15 cellular contexts compared by ENCODE assay signal in the genomic region with DNA sequence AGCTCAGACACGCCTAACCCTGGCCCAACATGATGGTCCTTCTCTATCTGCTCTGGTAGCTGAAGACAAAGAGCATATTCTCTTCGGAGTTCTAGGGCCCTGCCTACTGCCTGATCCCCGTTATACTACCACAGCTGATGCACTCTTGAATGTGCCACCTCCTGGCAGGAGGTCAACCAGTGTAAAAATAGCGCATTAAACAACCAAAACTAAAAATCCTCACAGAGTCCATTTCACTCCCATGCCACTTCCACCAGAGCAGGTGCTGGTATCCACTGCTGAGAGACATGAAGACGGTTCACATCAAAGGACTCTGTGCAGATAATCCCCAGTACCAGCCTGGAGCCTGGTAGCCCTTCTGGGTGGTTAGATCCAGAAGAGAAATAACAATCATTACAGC. TPM values are rescaled to one million over a fixed set of nuclear protein-coding genes. Genes with fewer than 3 reads are reported as not detected.
DNase-seq lines count a peak whose midpoint lies in the region; ATAC-seq and TF ChIP-seq lines count a peak whose summit lies in the region.
"Had no signal": no experiment of that assay in that cellular context is flagged by ENCODE, and none has a peak within 500 bp of the region (broad histone marks: within the 10 kb centered on the region; RNA-seq: fewer than 3 reads in every experiment).

No MANE protein-coding gene starts in this region.

- H3K4me2 ChIP-seq in BLaER1: peak overlapping the region; percentile 75
- H3K4me2 ChIP-seq in BLaER1 treated with 17β-estradiol and CSF1 and Interleukin-3, amounts not matched to agents 10 nM and 100 nM: peak overlapping the region; percentile 51 to 77 (median 66)

- H3K27me3 ChIP-seq in BLaER1 (no peaks in the 10 kb centered on the region), right cardiac atrium (ENCODE audit: control insufficient read depth, insufficient read depth) (no peaks in the 10 kb centered on the region), psoas muscle (ENCODE audit: insufficient read depth in 3 of 3, low read length in 2 of 3) (no peaks in the 10 kb centered on the region)
- no peaks in the 10 kb centered on the region for H3K27me3 ChIP-seq in BLaER1 treated with 17β-estradiol and CSF1 and Interleukin-3, amounts not matched to agents 10 nM and 100 nM

- H4K20me1 ChIP-seq in BLaER1: no peaks in the 10 kb centered on the region
- no peaks in the 10 kb centered on the region for H4K20me1 ChIP-seq in BLaER1 treated with 17β-estradiol and CSF1 and Interleukin-3, amounts not matched to agents 10 nM and 100 nM

- H3K36me3 ChIP-seq in BLaER1 (peaks cover 66% of the 10 kb centered on the region), psoas muscle (ENCODE audit: insufficient read depth in 1 of 2, low read depth in 1 of 2) (peaks cover 0 to 16% of the 10 kb centered on the region in 2 donors)
- peaks cover 27 to 78% (median 70%) of the 10 kb centered on the region in 11 experiments for H3K36me3 ChIP-seq in BLaER1 treated with 17β-estradiol and CSF1 and Interleukin-3, amounts not matched to agents 10 nM and 100 nM

- H3K4me1 ChIP-seq in BLaER1 (peaks cover 16% of the 10 kb centered on the region), right cardiac atrium (ENCODE audit: control insufficient read depth, insufficient read depth, low read length) (no peaks in the 10 kb centered on the region), psoas muscle (peaks cover 5% of the 10 kb centered on the region)
- H3K4me1 ChIP-seq in BLaER1 treated with 17β-estradiol and CSF1 and Interleukin-3, amounts not matched to agents 10 nM and 100 nM: peaks cover 12 to 16% (median 14%) of the 10 kb centered on the region in 10 experiments

- peak overlapping the region; percentile 36; the same call in 1 of the 2 replicates for H3K4me3 ChIP-seq in BLaER1
- peak overlapping the region in 6 of 10 experiments; percentile 1 to 41 (median 24); a peak in 6 of 20 replicates for H3K4me3 ChIP-seq in BLaER1 treated with 17β-estradiol and CSF1 and Interleukin-3, amounts not matched to agents 10 nM and 100 nM
- no peak overlapping the region for H3K4me3 ChIP-seq in right cardiac atrium (ENCODE audit: low read length)
- H3K4me3 ChIP-seq in psoas muscle: no peak overlapping the region

- ATAC-seq in right cardiac atrium: no peak
- peak; percentile 75 to 84 (median 78) for ATAC-seq in psoas muscle
- ATAC-seq: CD8-positive, alpha-beta T cell; HepG2 had no signal

- intact Hi-C loops in right cardiac atrium (cut with DNase I): no loop called here
- intact Hi-C loops in psoas muscle (cut with DNase I): no loop called here
- intact Hi-C loops in posterior vena cava (cut with DNase I): no loop called here

- TF ChIP-seq CTCF in psoas muscle (IDR thresholded peaks at IDR 0.05): no peak

- H3K9me3 ChIP-seq in BLaER1 (peaks cover 96% of the 10 kb centered on the region), right cardiac atrium (ENCODE audit: control insufficient read depth, low read length) (peaks cover 1% of the 10 kb centered on the region), psoas muscle (peaks cover 4% of the 10 kb centered on the region)
- H3K9me3 ChIP-seq in BLaER1 treated with 17β-estradiol and CSF1 and Interleukin-3, amounts not matched to agents 10 nM and 100 nM (replicated peaks in 1 of 11): peaks cover 72 to 100% (median 96%) of the 10 kb centered on the region in 11 experiments

- H3K27ac ChIP-seq in BLaER1: peak overlapping the region; percentile 49; the same call in 1 of the 2 replicates
- peak overlapping the region in 9 of 11 experiments; percentile 43 to 71 (median 56); a peak in 16 of 22 replicates for H3K27ac ChIP-seq in BLaER1 treated with 17β-estradiol and CSF1 and Interleukin-3, amounts not matched to agents 10 nM and 100 nM
- peak overlapping the region; percentile 63 for H3K27ac ChIP-seq in right cardiac atrium (ENCODE audit: low read length)
- peak overlapping the region; percentile 36 for H3K27ac ChIP-seq in psoas muscle

- 73% methylated on average over 5 of the region's 5 CpGs for WGBS in right cardiac atrium
- 48 to 68% (median 59%) methylated on average over 5 of the region's 5 CpGs for WGBS in psoas muscle, 3 donors

- no peak overlapping the region for H3K9ac ChIP-seq in BLaER1
- H3K9ac ChIP-seq in BLaER1 treated with 17β-estradiol and CSF1 and Interleukin-3, amounts not matched to agents 10 nM and 100 nM: 0 out of 22 replicates have a peak overlapping the region, but pooled peaks of 1 of the 11 experiments have one; percentile 30

- DNase-seq in right cardiac atrium: no peak
- DNase-seq in psoas muscle: no peak
- no peak for DNase-seq in AG20443 (ENCODE audit: low spot score)
- DNase-seq in OCI-M1 (lab: John Stamatoyannopoulos, UW): no peak
- no peak for DNase-seq in posterior vena cava (ENCODE audit: low spot score)
- DNase-seq: ACHN; AML-193; Calu3; CD8-positive, alpha-beta T cell; DMS79 treated with DMSO at 0.1 percent for 48 hours; GF-D8; H9 had no signal

RNA-seq across cellular contexts. Expression of a gene that starts 44.5 kb away (rescaled TPM):
- total RNA-seq in right cardiac atrium (10 to 100 TPM; 33.9 to 46.9 (median 39.2) TPM), psoas muscle (10 to 100 TPM; 21.4 to 30.4 (median 24.0) TPM), posterior vena cava (10 to 100 TPM; 37.0 to 52.8 TPM)
- polyA plus RNA-seq in right cardiac atrium (17.0 TPM), psoas muscle (10 to 100 TPM in 1 of 3 donors, 1 to 10 TPM in 2; 4.1 to 12.1 (median 7.1) TPM)

RNA-seq across cellular contexts. Expression of a gene that starts 59.0 kb away (rescaled TPM):
- total RNA-seq in right cardiac atrium (1 to 10 TPM; 4.7 to 5.7 (median 4.9) TPM), psoas muscle (1 to 10 TPM; 2.1 to 3.1 (median 2.3) TPM), posterior vena cava (10 to 100 TPM in 1 of 2 donors, 1 to 10 TPM in 1; 8.0 to 11.9 TPM)
- polyA plus RNA-seq in right cardiac atrium (8.5 TPM), psoas muscle (1 to 10 TPM; 2.2 to 3.5 (median 2.5) TPM)

Comparison
In these comparisons a context has a peak if more than half of its experiments do, and no peak if none do; other contexts are left out.
1. H3K4me3 ChIP-seq: peak in BLaER1 (single experiment) and BLaER1 treated with 17β-estradiol and CSF1 and Interleukin-3, amounts not matched to agents 10 nM and 100 nM (6 of 10); none in right cardiac atrium (single experiment) and psoas muscle (single experiment).
2. ATAC-seq: peak in psoas muscle (4 of 4); none in right cardiac atrium (0 of 2).
3. Peak in every context shown above with its lines, with median percentiles within 50 percentile points of each other: H3K27ac ChIP-seq.